In the genomic region with DNA sequence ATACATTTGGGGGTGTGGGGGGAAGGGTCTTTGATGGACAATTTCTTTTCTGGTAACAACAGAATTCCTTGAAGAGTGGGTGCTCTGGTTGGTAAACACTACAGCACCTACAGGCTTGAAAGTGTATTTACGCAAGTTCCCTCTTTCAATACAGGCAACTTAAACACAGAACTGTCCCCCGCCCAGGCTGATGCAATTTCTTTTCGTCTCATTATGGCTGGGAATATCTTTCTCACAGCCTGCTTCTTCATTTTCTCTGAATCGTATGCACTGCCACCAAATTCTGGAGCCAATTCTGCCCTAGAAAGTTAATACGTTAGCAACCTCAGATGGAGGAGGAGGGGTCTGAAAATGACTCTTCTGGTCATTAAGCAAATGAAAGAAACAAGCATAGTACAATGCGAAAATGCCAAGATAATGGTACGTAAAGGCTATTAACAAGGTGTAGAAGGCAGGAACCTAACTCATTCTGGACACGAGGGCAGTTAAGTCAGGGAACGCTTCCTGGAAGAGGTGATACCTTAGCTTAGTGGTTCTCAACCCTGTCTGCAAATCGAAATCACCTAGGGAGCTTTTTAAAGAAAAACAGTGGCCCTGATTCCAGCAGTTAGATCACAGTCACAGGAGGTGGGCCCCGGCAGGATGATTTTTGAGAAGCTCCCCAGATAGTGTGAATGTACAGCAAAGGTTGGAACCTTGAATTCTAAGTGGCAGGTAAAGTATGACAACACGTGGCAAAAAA, we compare ENCODE assay signal across 8 cellular contexts. TPM values are rescaled to one million over a fixed set of nuclear protein-coding genes. Genes with fewer than 3 reads are reported as not detected.
DNase-seq lines count a peak whose midpoint lies in the region; ATAC-seq and TF ChIP-seq lines count a peak whose summit lies in the region.

No MANE protein-coding gene starts in this region.

- intact Hi-C loops in left lung (cut with DNase I): no loop called here

- no peaks in the 10 kb centered on the region for H4K20me1 ChIP-seq in OCI-LY3 (ENCODE audit: insufficient read depth, low read length)

- H3K79me2 ChIP-seq in OCI-LY3 (ENCODE audit: low read length): peaks cover 5% of the 10 kb centered on the region; the same call in 1 of the 2 replicates

- H3K4me1 ChIP-seq in BE2C: no peaks in the 10 kb centered on the region; the same call in 1 of the 2 replicates
- H3K4me1 ChIP-seq in OCI-LY3 (ENCODE audit: low read length): peaks cover 8% of the 10 kb centered on the region
- peaks cover 0 to 19% of the 10 kb centered on the region in 2 donors for H3K4me1 ChIP-seq in left lung

- in situ Hi-C loops in brain microvascular endothelial cell (cut with HindIII; ENCODE audit: low pct_ligation_motif_present, low sequenced_read_pairs): no loop called here

- H3K9me3 ChIP-seq in BE2C (no peaks in the 10 kb centered on the region; the same call in 1 of the 2 replicates), OCI-LY3 (ENCODE audit: insufficient read depth, low read length) (no peaks in the 10 kb centered on the region), left lung (no peaks in the 10 kb centered on the region)

- peak overlapping the region; percentile 96 for H3K4me2 ChIP-seq in OCI-LY3 (ENCODE audit: low read length)

- H3K9ac ChIP-seq in OCI-LY3 (ENCODE audit: low read length): peak overlapping the region; percentile 93

- H3K27ac ChIP-seq in OCI-LY3 (ENCODE audit: low read length) (peak overlapping the region; percentile 82), brain microvascular endothelial cell (peak overlapping the region; percentile 88), left lung (peak overlapping the region; percentile 94 to 98)

- H3K4me3 ChIP-seq in BE2C (ENCODE audit: low read depth, low read length): peak overlapping the region; percentile 84
- H3K4me3 ChIP-seq in OCI-LY3 (ENCODE audit: low read length): peak overlapping the region; percentile 87
- peak overlapping the region; percentile 86 for H3K4me3 ChIP-seq in brain microvascular endothelial cell (ENCODE audit: low read depth, low read length)
- peak overlapping the region; percentile 54 to 64 for H3K4me3 ChIP-seq in left lung

- H2AFZ ChIP-seq in OCI-LY3 (ENCODE audit: low read depth, low read length): peak overlapping the region; percentile 93

- peak; percentile 15 for DNase-seq in BE2C
- DNase-seq in brain microvascular endothelial cell: no peak
- no peak for DNase-seq in left lung
- DNase-seq in superior temporal gyrus (ENCODE audit: extremely low spot score): peak; percentile 38
- no peak for DNase-seq in ecto neural progenitor cell (ENCODE audit: low spot score)

- TF ChIP-seq CTCF in BE2C (IDR thresholded peaks at IDR 0.05; ENCODE audit: low read depth, low read length) (peak; percentile 41), OCI-LY3 (IDR thresholded peaks at IDR 0.05; ENCODE audit: low read depth, low read length) (peak; percentile 32), brain microvascular endothelial cell (IDR thresholded peaks at IDR 0.05; ENCODE audit: low read depth, low read length, missing control alignments) (peak; percentile 13), left lung (IDR thresholded peaks at IDR 0.05) (peak in 1 of 2 donors; percentile 25)

- no peaks in the 10 kb centered on the region for H3K27me3 ChIP-seq in BE2C
- no peaks in the 10 kb centered on the region for H3K27me3 ChIP-seq in OCI-LY3 (ENCODE audit: low read depth, low read length)
- H3K27me3 ChIP-seq in brain microvascular endothelial cell (replicated peaks): no peaks in the 10 kb centered on the region
- no peaks in the 10 kb centered on the region for H3K27me3 ChIP-seq in left lung

- H3K36me3 ChIP-seq in BE2C (no peaks in the 10 kb centered on the region), OCI-LY3 (replicated peaks; ENCODE audit: low read depth, low read length) (peaks cover 9% of the 10 kb centered on the region), brain microvascular endothelial cell (replicated peaks) (no peaks in the 10 kb centered on the region), left lung (peaks cover 0 to 32% of the 10 kb centered on the region in 2 donors)

- ATAC-seq in GM18502 (IDR thresholded peaks at IDR 0.05; ENCODE audit: poor library complexity, unreplicated experiment) (peak; percentile 31), HG02938 (IDR thresholded peaks at IDR 0.05; ENCODE audit: unreplicated experiment) (peak; percentile 41), left lung (peak; percentile 45)

RNA-seq across cellular contexts. Expression of gene AGA, which starts 1.0 kb away (rescaled TPM):
- 10.8 TPM for polyA plus RNA-seq in BE2C (2012; ENCODE audit: insufficient read depth, insufficient read length, low read depth)
- total RNA-seq in left lung: 10 to 100 TPM; 28.8 to 31.3 TPM

Comparison
In these comparisons a context has a peak if more than half of its experiments do, and no peak if none do; other contexts are left out.
1. DNase-seq: peak in BE2C (single experiment) and superior temporal gyrus (single experiment); none in brain microvascular endothelial cell (single experiment), left lung (0 of 2) and ecto neural progenitor cell (single experiment).
2. Peak in every context shown above with its lines, with median percentiles within 50 percentile points of each other: H3K4me3 ChIP-seq, ATAC-seq and H3K27ac ChIP-seq.